Comparison of ENCODE assay signal across 8 cellular contexts in genomic region chr16:3020247-3020603, GRCh38. TPM values are rescaled to one million over a fixed set of nuclear protein-coding genes. Genes with fewer than 3 reads are reported as not detected.
DNase-seq lines count a peak whose midpoint lies in the region; ATAC-seq, FAIRE-seq and TF ChIP-seq lines count a peak whose summit lies in the region.

Gene TNFRSF12A (plus strand): TSS chr16:3020368. CDS start chr16:3020398, 30 bp downstream.

- H3K4me1 Mint-ChIP-seq in CD4-positive, alpha-beta T cell (ENCODE audit: low read depth), result peaks cover 49% of the 10 kb centered on the region

- no peaks in the 10 kb centered on the region for H3K9me3 Mint-ChIP-seq in CD4-positive, alpha-beta T cell

- H3K36me3 Mint-ChIP-seq in CD4-positive, alpha-beta T cell (ENCODE audit: low read depth), result peaks cover 5% of the 10 kb centered on the region

- no peak for FAIRE-seq in H54 (lab: Jason Lieb, UNC)

- no peak for ATAC-seq in CD4-positive, alpha-beta T cell (ENCODE audit: poor library complexity)
- ATAC-seq in HG03175 (IDR thresholded peaks at IDR 0.05; ENCODE audit: unreplicated experiment), result no peak

- peak within 1 kb of the TSS; percentile 78 for H3K27ac Mint-ChIP-seq in CD4-positive, alpha-beta T cell

- no peak for TF ChIP-seq CTCF in CD4-positive, alpha-beta T cell (IDR thresholded peaks at IDR 0.05)
- TF ChIP-seq CTCF in OCI-LY7 (conservative IDR thresholded peaks at IDR 0.05; ENCODE audit: low read length) (peak; percentile 34; the same call in 1 of the 2 replicates), esophagus squamous epithelium (IDR thresholded peaks at IDR 0.05) (peak in 3 of 6 experiments; percentile 16 to 22 (median 18))

- peak in 8 of 10 experiments; percentile 28 to 64 (median 56) for DNase-seq in CD4-positive, alpha-beta T cell
- peak; percentile 62 for DNase-seq in H54 (ENCODE audit: insufficient read length, low spot score)
- DNase-seq in OCI-LY7 (ENCODE audit: low spot score), result peak; percentile 84
- peak; percentile 59 for DNase-seq in activated T-helper 1 cell treated with Interleukin-2 at 50 U/mL for 16 hours (ENCODE audit: low read depth)
- DNase-seq in esophagus squamous epithelium (lab: John Stamatoyannopoulos, UW), result no peak
- DNase-seq in myocyte (ENCODE audit: low read depth), result peak; percentile 79

- no TSS peak for BruUV-seq in OCI-LY7 (replicated peaks; lab: Mats Ljungman, UMichigan)

- POLR2A ChIA-PET in CD4-positive, alpha-beta T cell (lab: Charles Lee), result interaction anchor here (0.7 to 3.3 kb wide), 11 partner anchors 10 to 1036 kb away, joined by 3 to 24 read pairs (median 4); partner anchors contain the start of genes NAA60, PKMYT1, ZNF213 and ZNF263
- POLR2A ChIA-PET in OCI-LY7 (lab: Charles Lee), result interaction anchor here (1.0 to 1.7 kb wide), 2 partner anchors 10 to 13 kb away, joined by 3 to 7 read pairs; no protein-coding TSS in a partner anchor

- no peaks in the 10 kb centered on the region for H4K20me1 ChIP-seq in OCI-LY7 (ENCODE audit: insufficient read depth, low read length)

- H3K9me3 ChIP-seq in CD4-positive, alpha-beta T cell (ENCODE audit: control insufficient read depth, low read length), result no peaks in the 10 kb centered on the region
- H3K9me3 ChIP-seq in OCI-LY7 (ENCODE audit: low read length) (no peaks in the 10 kb centered on the region), esophagus squamous epithelium (no peaks in the 10 kb centered on the region), stomach smooth muscle (ENCODE audit: control insufficient read depth in 2 of 2, low read length in 2 of 2) (no peaks in the 10 kb centered on the region)

- H3K36me3 ChIP-seq in OCI-LY7 (ENCODE audit: insufficient read depth, low read length) (no peaks in the 10 kb centered on the region), esophagus squamous epithelium (peaks cover 0 to under 1% (median 0%) of the 10 kb centered on the region in 3 donors), stomach smooth muscle (ENCODE audit: control insufficient read depth in 2 of 2, insufficient read depth in 2 of 2, low read length in 2 of 2) (no peaks in the 10 kb centered on the region)

- H3K9me2 ChIP-seq in OCI-LY7 (ENCODE audit: insufficient read depth, low read length), result no peaks in the 10 kb centered on the region

- intact Hi-C loops in CD4-positive, alpha-beta T cell (cut with DNase I, micrococcal nuclease), result loop anchor here (2.0 to 10.0 kb wide), 3 partner anchors 15 to 435 kb away; no protein-coding TSS in a partner anchor
- intact Hi-C loops in OCI-LY7 (cut with micrococcal nuclease; ENCODE audit: unreplicated experiment) (loop anchor here (2.0 kb wide), 1 partner anchor 17 kb away; no protein-coding TSS in a partner anchor), esophagus squamous epithelium (cut with DNase I) (no loop called here)

- H3K79me2 ChIP-seq in OCI-LY7 (ENCODE audit: insufficient read depth, low read depth, low read length), result no peaks in the 10 kb centered on the region

- peak within 1 kb of the TSS; percentile 68 for H3K4me3 ChIP-seq in OCI-LY7 (ENCODE audit: low read depth, low read length, poor library complexity, severe bottlenecking)
- H3K4me3 ChIP-seq in esophagus squamous epithelium, result peak within 1 kb of the TSS; percentile 46 to 79 (median 63)
- peak within 1 kb of the TSS; percentile 89 to 96 for H3K4me3 ChIP-seq in stomach smooth muscle (ENCODE audit: low read length in 2 of 2)

- H2AFZ ChIP-seq in OCI-LY7 (ENCODE audit: low read length), result peak within 1 kb of the TSS; percentile 69; the same call in 1 of the 2 replicates

- WGBS in esophagus squamous epithelium, 2 donors, result no CpG with 5 or more reads among the region's 49 CpGs

- peak within 1 kb of the TSS; percentile 74 to 99 for H3K9ac ChIP-seq in stomach smooth muscle (ENCODE audit: low read length in 2 of 2)

- H3K4me1 ChIP-seq in OCI-LY7 (ENCODE audit: insufficient read depth, low read length, poor library complexity, severe bottlenecking), result peaks cover 39% of the 10 kb centered on the region
- H3K4me1 ChIP-seq in esophagus squamous epithelium, result peaks cover 41 to 71% (median 45%) of the 10 kb centered on the region in 3 donors
- H3K4me1 ChIP-seq in stomach smooth muscle (ENCODE audit: control insufficient read depth, insufficient read depth, low read length), result peaks cover 40% of the 10 kb centered on the region

- peak within 1 kb of the TSS; percentile 87 for H3K4me3 Mint-ChIP-seq in CD4-positive, alpha-beta T cell

- H3K4me2 ChIP-seq in OCI-LY7 (ENCODE audit: low read length), result peak within 1 kb of the TSS; percentile 86

- peak within 1 kb of the TSS; percentile 80 for H3K27ac ChIP-seq in CD4-positive, alpha-beta T cell (ENCODE audit: low read depth, low read length)
- no peak within 1 kb of the TSS for H3K27ac ChIP-seq in OCI-LY7 (ENCODE audit: low read depth, low read length, poor library complexity, severe bottlenecking)
- H3K27ac ChIP-seq in esophagus squamous epithelium, result peak within 1 kb of the TSS; percentile 92 to 98 (median 96)
- H3K27ac ChIP-seq in stomach smooth muscle (ENCODE audit: low read length), result peak within 1 kb of the TSS; percentile 93

- peaks cover 4% of the 10 kb centered on the region for H3K27me3 ChIP-seq in CD4-positive, alpha-beta T cell (ENCODE audit: control insufficient read depth, insufficient read depth, low read length)
- H3K27me3 ChIP-seq in esophagus squamous epithelium (peaks cover 0 to 38% (median 4%) of the 10 kb centered on the region in 4 donors), stomach smooth muscle (ENCODE audit: control insufficient read depth in 1 of 2, insufficient read depth in 2 of 2, low read length in 2 of 2) (peaks cover 15 to 18% of the 10 kb centered on the region in 2 donors)

- peaks cover 4% of the 10 kb centered on the region for H3K27me3 Mint-ChIP-seq in CD4-positive, alpha-beta T cell

- CTCF ChIA-PET in CD4-positive, alpha-beta T cell (lab: Charles Lee), result interaction anchor here (0.7 to 5.4 kb wide), 7 partner anchors 8 to 109 kb away, joined by 3 to 38 read pairs (median 6); no protein-coding TSS in a partner anchor
- CTCF ChIA-PET in OCI-LY7 (lab: Charles Lee; ENCODE audit: unreplicated experiment), result interaction anchor here (0.6 kb wide), 1 partner anchor 106 kb away, joined by 3 read pairs; no protein-coding TSS in a partner anchor

- TF ChIP-seq POLR2A in H54 (IDR thresholded peaks at IDR 0.05; ENCODE audit: low read depth, low read length) (peak; percentile 96), esophagus squamous epithelium (IDR thresholded peaks at IDR 0.05) (peak in 3 of 4 donors; percentile 36 to 91 (median 81))

RNA-seq across cellular contexts. Expression of gene TNFRSF12A, which starts in this region (rescaled TPM):
- total RNA-seq in CD4-positive, alpha-beta T cell, result 1 to 10 TPM; 1.8 to 1.9 TPM
- total RNA-seq in OCI-LY7 (2014; rRNA removed; shearing (Covaris generic)), result 4.1 and 4.9 TPM in 2 replicates
- total RNA-seq in OCI-LY7 (2022) (1.3 and 1.9 TPM in 2 replicates), esophagus squamous epithelium (10 to 100 TPM; 15.3 to 46.0 (median 28.6) TPM), myocyte (217 and 325 TPM in 2 replicates)
- polyA plus RNA-seq in myocyte (2012), result 482 TPM
